18 cellular contexts compared by ENCODE assay signal in the genomic region with DNA sequence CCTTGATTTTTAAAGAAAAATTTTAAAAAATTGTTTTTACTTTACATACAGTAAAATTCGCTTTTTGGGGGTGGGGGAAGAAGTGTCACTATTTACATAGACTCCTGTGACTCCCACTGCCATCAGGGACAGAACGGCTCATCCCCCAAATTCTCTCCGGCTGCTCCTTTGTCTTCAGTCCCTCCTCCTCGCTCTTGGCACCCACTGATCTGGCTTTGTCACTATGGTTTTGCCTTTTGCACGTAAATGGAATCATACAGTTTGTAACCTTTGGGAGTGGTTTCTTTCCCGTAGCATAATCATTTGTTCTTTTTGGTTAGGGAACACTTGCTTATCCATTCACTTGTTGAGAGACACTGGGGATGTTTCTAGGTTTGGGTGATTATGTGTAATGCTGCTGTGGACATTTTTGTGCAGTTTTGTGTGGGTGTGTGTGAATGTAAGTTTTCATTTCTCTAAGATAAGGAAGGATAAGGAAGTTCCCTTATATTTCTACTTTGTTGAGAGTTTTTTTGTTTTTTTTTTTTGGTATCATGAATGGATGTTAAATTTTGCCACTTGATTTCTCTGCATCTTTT.
"Had no signal": no experiment of that assay in that cellular context is flagged by ENCODE, and none has a peak within 500 bp of the region (broad histone marks: within the 10 kb centered on the region; RNA-seq: fewer than 3 reads in every experiment).

No MANE protein-coding gene starts in this region.

- H3K27me3 Mint-ChIP-seq: activated naive CD8-positive, alpha-beta T cell treated with anti-CD3 and anti-CD28 coated beads, Interleukin-2, amount 50 U/mL, for 24 hours had no signal

- H3K4me3 ChIP-seq: breast epithelium, psoas muscle, right lobe of liver, thoracic aorta, upper lobe of right lung had no signal

- ATAC-seq: activated CD4-positive, CD25-positive, alpha-beta regulatory T cell treated with anti-CD3 and anti-CD28 coated beads, Interleukin-2, amount 50 U/mL, for 24 hours; activated CD8-positive, alpha-beta T cell treated with anti-CD3 and anti-CD28 coated beads, Interleukin-2, amount 10 ng/mL, durations not matched to agents 7 days and 5 days; activated naive CD8-positive, alpha-beta T cell treated with anti-CD3 and anti-CD28 coated beads, Interleukin-2, amount 50 U/mL, for 24 hours; left ventricle myocardium superior; psoas muscle; right lobe of liver; upper lobe of right lung had no signal

- H3K4me1 ChIP-seq: breast epithelium, right lobe of liver, upper lobe of right lung had no signal

- H3K4me3 Mint-ChIP-seq: activated CD4-positive, alpha-beta T cell treated with anti-CD3 and anti-CD28 coated beads, Interleukin-2, amount 10 ng/mL, durations not matched to agents 7 days and 5 days; activated CD8-positive, alpha-beta T cell treated with anti-CD3 and anti-CD28 coated beads, Interleukin-2, amount 10 ng/mL, durations not matched to agents 7 days and 5 days; activated naive CD4-positive, alpha-beta T cell treated with anti-CD3 and anti-CD28 coated beads for 36 hours; activated naive CD8-positive, alpha-beta T cell treated with anti-CD3 and anti-CD28 coated beads, Interleukin-2, amount 50 U/mL, for 24 hours; activated T-cell treated with anti-CD3 and anti-CD28 coated beads, Interleukin-2, amount 50 U/mL, for 24 hours; stimulated activated naive CD8-positive, alpha-beta T cell treated with anti-CD3 and anti-CD28 coated beads, Interleukin-15, Interleukin-2, amounts not matched to agents 100 ng/mL and 50 ng/mL, for 24 hours had no signal

- H3K27ac ChIP-seq: breast epithelium, psoas muscle, right lobe of liver, thoracic aorta, upper lobe of right lung had no signal

- H3K9me3 Mint-ChIP-seq: activated CD4-positive, alpha-beta T cell treated with anti-CD3 and anti-CD28 coated beads, Interleukin-2, amount 10 ng/mL, durations not matched to agents 7 days and 5 days; activated naive CD8-positive, alpha-beta T cell treated with anti-CD3 and anti-CD28 coated beads, Interleukin-2, amount 50 U/mL, for 24 hours had no signal

- H3K9me3 ChIP-seq: psoas muscle, right lobe of liver, thoracic aorta, upper lobe of right lung had no signal

- H3K36me3 ChIP-seq: breast epithelium, right lobe of liver, thoracic aorta, upper lobe of right lung had no signal

- DNase-seq: activated CD4-positive, alpha-beta T cell treated with anti-CD3 and anti-CD28 coated beads, Interleukin-2, amount 10 ng/mL, durations not matched to agents 7 days and 5 days; activated CD8-positive, alpha-beta T cell treated with anti-CD3 and anti-CD28 coated beads, Interleukin-2, amount 10 ng/mL, durations not matched to agents 7 days and 5 days; activated naive CD4-positive, alpha-beta T cell treated with anti-CD3 and anti-CD28 coated beads for 36 hours; activated naive CD8-positive, alpha-beta T cell treated with anti-CD3 and anti-CD28 coated beads, Interleukin-2, amount 50 U/mL, for 24 hours; activated T-cell treated with anti-CD3 and anti-CD28 coated beads, Interleukin-2, amount 50 U/mL, for 24 hours; foreskin melanocyte; kidney glomerular epithelial cell; left ventricle myocardium superior; psoas muscle; right lobe of liver; small intestine; stimulated activated CD4-positive, alpha-beta T cell treated with anti-CD3 and anti-CD28 coated beads, Interleukin-15, amount 100 ng/mL, for 24 hours; stimulated activated CD4-positive, alpha-beta T cell treated with anti-CD3 and anti-CD28 coated beads, Interleukin-2, amount 100 ng/mL, for 48 hours; upper lobe of right lung had no signal

- H3K4me1 Mint-ChIP-seq: activated CD4-positive, alpha-beta T cell treated with anti-CD3 and anti-CD28 coated beads, Interleukin-2, amount 10 ng/mL, durations not matched to agents 7 days and 5 days; activated naive CD8-positive, alpha-beta T cell treated with anti-CD3 and anti-CD28 coated beads, Interleukin-2, amount 50 U/mL, for 24 hours had no signal

- H3K27me3 ChIP-seq: breast epithelium, right lobe of liver had no signal

- H3K27ac Mint-ChIP-seq: activated CD4-positive, alpha-beta T cell treated with anti-CD3 and anti-CD28 coated beads, Interleukin-2, amount 10 ng/mL, durations not matched to agents 7 days and 5 days; activated CD8-positive, alpha-beta T cell treated with anti-CD3 and anti-CD28 coated beads, Interleukin-2, amount 10 ng/mL, durations not matched to agents 7 days and 5 days; activated naive CD4-positive, alpha-beta T cell treated with anti-CD3 and anti-CD28 coated beads for 36 hours; activated naive CD8-positive, alpha-beta T cell treated with anti-CD3 and anti-CD28 coated beads, Interleukin-2, amount 50 U/mL, for 24 hours; activated T-cell treated with anti-CD3 and anti-CD28 coated beads, Interleukin-2, amount 50 U/mL, for 24 hours; stimulated activated naive CD8-positive, alpha-beta T cell treated with anti-CD3 and anti-CD28 coated beads, Interleukin-15, Interleukin-2, amounts not matched to agents 100 ng/mL and 50 ng/mL, for 24 hours had no signal
